In the genomic region with DNA sequence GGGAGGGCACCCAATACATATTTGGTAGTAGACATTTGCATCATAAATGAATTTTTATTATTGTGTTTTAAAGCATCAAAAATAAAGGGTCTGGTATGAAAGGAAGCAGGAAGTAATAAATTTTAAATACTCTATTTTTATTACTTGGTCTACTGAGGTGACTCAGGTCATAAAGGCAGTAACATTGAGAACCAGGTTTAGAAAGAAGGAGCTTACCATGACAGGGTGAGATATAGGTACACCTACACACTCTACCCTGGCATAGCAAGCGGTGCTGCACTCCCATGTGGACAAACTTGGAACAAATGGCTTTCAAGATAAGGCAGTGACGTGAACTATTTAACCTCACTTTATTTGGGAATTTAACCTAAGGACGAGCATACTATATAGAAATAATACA, we compare ENCODE assay signal across 2 cellular contexts.
TF ChIP-seq lines count a peak whose summit lies in the region.

No MANE protein-coding gene starts in this region.

TF ChIP-seq in WTC11, 78 proteins besides CTCF, POLR2A, EP300 and RAD21 (continued from another document):
- TF ChIP-seq, protein P1, sequence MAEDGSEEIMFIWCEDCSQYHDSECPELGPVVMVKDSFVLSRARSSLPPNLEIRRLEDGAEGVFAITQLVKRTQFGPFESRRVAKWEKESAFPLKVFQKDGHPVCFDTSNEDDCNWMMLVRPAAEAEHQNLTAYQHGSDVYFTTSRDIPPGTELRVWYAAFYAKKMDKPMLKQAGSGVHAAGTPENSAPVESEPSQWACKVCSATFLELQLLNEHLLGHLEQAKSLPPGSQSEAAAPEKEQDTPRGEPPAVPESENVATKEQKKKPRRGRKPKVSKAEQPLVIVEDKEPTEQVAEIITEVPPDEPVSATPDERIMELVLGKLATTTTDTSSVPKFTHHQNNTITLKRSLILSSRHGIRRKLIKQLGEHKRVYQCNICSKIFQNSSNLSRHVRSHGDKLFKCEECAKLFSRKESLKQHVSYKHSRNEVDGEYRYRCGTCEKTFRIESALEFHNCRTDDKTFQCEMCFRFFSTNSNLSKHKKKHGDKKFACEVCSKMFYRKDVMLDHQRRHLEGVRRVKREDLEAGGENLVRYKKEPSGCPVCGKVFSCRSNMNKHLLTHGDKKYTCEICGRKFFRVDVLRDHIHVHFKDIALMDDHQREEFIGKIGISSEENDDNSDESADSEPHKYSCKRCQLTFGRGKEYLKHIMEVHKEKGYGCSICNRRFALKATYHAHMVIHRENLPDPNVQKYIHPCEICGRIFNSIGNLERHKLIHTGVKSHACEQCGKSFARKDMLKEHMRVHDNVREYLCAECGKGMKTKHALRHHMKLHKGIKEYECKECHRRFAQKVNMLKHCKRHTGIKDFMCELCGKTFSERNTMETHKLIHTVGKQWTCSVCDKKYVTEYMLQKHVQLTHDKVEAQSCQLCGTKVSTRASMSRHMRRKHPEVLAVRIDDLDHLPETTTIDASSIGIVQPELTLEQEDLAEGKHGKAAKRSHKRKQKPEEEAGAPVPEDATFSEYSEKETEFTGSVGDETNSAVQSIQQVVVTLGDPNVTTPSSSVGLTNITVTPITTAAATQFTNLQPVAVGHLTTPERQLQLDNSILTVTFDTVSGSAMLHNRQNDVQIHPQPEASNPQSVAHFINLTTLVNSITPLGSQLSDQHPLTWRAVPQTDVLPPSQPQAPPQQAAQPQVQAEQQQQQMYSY (CRISPR knock-in tag; IDR thresholded peaks at IDR 0.05): no peak
- TF ChIP-seq ZNF396 (CRISPR knock-in tag; IDR thresholded peaks at IDR 0.05; ENCODE audit: borderline replicate concordance): no peak
- TF ChIP-seq, protein P2, sequence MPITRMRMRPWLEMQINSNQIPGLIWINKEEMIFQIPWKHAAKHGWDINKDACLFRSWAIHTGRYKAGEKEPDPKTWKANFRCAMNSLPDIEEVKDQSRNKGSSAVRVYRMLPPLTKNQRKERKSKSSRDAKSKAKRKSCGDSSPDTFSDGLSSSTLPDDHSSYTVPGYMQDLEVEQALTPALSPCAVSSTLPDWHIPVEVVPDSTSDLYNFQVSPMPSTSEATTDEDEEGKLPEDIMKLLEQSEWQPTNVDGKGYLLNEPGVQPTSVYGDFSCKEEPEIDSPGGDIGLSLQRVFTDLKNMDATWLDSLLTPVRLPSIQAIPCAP (CRISPR knock-in tag; IDR thresholded peaks at IDR 0.05): no peak
- no peak for TF ChIP-seq ATF1 (CRISPR knock-in tag; IDR thresholded peaks at IDR 0.05)

TF ChIP-seq in SK-N-SH treated with all-trans-retinoic acid at 6 μM for 48 hours, 23 proteins besides CTCF, POLR2A, EP300 and RAD21 (continued from another document):
- TF ChIP-seq, protein P3, sequence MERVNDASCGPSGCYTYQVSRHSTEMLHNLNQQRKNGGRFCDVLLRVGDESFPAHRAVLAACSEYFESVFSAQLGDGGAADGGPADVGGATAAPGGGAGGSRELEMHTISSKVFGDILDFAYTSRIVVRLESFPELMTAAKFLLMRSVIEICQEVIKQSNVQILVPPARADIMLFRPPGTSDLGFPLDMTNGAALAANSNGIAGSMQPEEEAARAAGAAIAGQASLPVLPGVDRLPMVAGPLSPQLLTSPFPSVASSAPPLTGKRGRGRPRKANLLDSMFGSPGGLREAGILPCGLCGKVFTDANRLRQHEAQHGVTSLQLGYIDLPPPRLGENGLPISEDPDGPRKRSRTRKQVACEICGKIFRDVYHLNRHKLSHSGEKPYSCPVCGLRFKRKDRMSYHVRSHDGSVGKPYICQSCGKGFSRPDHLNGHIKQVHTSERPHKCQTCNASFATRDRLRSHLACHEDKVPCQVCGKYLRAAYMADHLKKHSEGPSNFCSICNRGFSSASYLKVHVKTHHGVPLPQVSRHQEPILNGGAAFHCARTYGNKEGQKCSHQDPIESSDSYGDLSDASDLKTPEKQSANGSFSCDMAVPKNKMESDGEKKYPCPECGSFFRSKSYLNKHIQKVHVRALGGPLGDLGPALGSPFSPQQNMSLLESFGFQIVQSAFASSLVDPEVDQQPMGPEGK (CRISPR knock-in tag; IDR thresholded peaks at IDR 0.05; ENCODE audit: borderline replicate concordance): no peak
- no peak for TF ChIP-seq ZC3H10 (CRISPR knock-in tag; IDR thresholded peaks at IDR 0.05)
- no peak for TF ChIP-seq OSR1 (CRISPR knock-in tag; IDR thresholded peaks at IDR 0.05)
- no peak for TF ChIP-seq RARB (CRISPR knock-in tag; IDR thresholded peaks at IDR 0.05)
- no peak for TF ChIP-seq ZNF70 (CRISPR knock-in tag; IDR thresholded peaks at IDR 0.05)
